Comparison of ENCODE assay signal across 20 cellular contexts in genomic region chr9:40884072-40884901, GRCh38.
A peak's percentile ranks its signal among the peaks of the same experiment; 100 is the strongest.
DNase-seq lines count a peak whose midpoint lies in the region; ATAC-seq, FAIRE-seq and TF ChIP-seq lines count a peak whose summit lies in the region.
"Had no signal": no experiment of that assay in that cellular context is flagged by ENCODE, and none has a peak within 500 bp of the region (broad histone marks: within the 10 kb centered on the region; RNA-seq: fewer than 3 reads in every experiment).

No MANE protein-coding gene starts in this region.

- H3K36me3 Mint-ChIP-seq in GM23338 (ENCODE audit: low read depth): peaks cover 70% of the 10 kb centered on the region

- TF ChIP-seq CTCF in Peyer's patch (IDR thresholded peaks at IDR 0.05) (no peak), kidney (IDR thresholded peaks at IDR 0.05; ENCODE audit: borderline replicate concordance, extremely low read depth, insufficient read depth) (no peak), GM23338 (conservative IDR thresholded peaks at IDR 0.05; ENCODE audit: low read depth in 2 of 2) (no peak)

- no peaks in the 10 kb centered on the region for H3F3A ChIP-seq in GM23338 (replicated peaks; ENCODE audit: low read depth)

- H4K20me1 ChIP-seq in GM23338 (replicated peaks; ENCODE audit: insufficient read depth): no peaks in the 10 kb centered on the region

- no peak overlapping the region for H3K4me2 ChIP-seq in GM23338
- H3K4me2 ChIP-seq: KMS-11, PC-9 had no signal

- H3K27me3 ChIP-seq in Peyer's patch (no peaks in the 10 kb centered on the region), rectal smooth muscle tissue (ENCODE audit: control insufficient read depth, insufficient read depth, low read length) (no peaks in the 10 kb centered on the region), GM23338 (ENCODE audit: insufficient read depth) (peaks cover 92% of the 10 kb centered on the region)
- H3K27me3 ChIP-seq: ascending aorta, uterus had no signal

- peaks cover 95% of the 10 kb centered on the region for H3K27me3 Mint-ChIP-seq in GM23338 (ENCODE audit: insufficient read depth, low read depth, poor library complexity)

- FAIRE-seq in kidney (lab: Jason Lieb, UNC): no peak
- FAIRE-seq: islet of Langerhans had no signal

- no peaks in the 10 kb centered on the region for H3K4me1 Mint-ChIP-seq in GM23338
- H3K4me1 Mint-ChIP-seq: nephron progenitor cell had no signal

- H3K4me3 ChIP-seq in Peyer's patch (no peak overlapping the region), kidney (ENCODE audit: low read length in 2 of 2) (no peak overlapping the region), rectal smooth muscle tissue (ENCODE audit: low read length) (peak overlapping the region; percentile 5), GM23338 (no peak overlapping the region)
- H3K4me3 ChIP-seq: ascending aorta, PC-9, SK-N-MC, uterus had no signal

- peaks cover 99% of the 10 kb centered on the region for H3K9me3 Mint-ChIP-seq in GM23338

- no peak overlapping the region for H3K9ac ChIP-seq in kidney (ENCODE audit: low read length in 2 of 2)
- H3K9ac ChIP-seq in rectal smooth muscle tissue (ENCODE audit: low read length): no peak overlapping the region
- H3K9ac ChIP-seq: KMS-11 had no signal

- no peaks in the 10 kb centered on the region for H3K4me1 ChIP-seq in Peyer's patch
- no peaks in the 10 kb centered on the region for H3K4me1 ChIP-seq in kidney (ENCODE audit: control insufficient read depth in 1 of 2, insufficient read depth in 1 of 2, low read depth in 1 of 2, low read length in 2 of 2)
- H3K4me1 ChIP-seq in rectal smooth muscle tissue (ENCODE audit: control insufficient read depth, insufficient read depth, low read length): no peaks in the 10 kb centered on the region
- H3K4me1 ChIP-seq in GM23338 (ENCODE audit: insufficient read depth): no peaks in the 10 kb centered on the region
- H3K4me1 ChIP-seq: ascending aorta, uterus had no signal

- H3K36me3 ChIP-seq in Peyer's patch (no peaks in the 10 kb centered on the region), kidney (ENCODE audit: control insufficient read depth in 1 of 2, insufficient read depth in 2 of 2, low read length in 2 of 2) (no peaks in the 10 kb centered on the region), rectal smooth muscle tissue (ENCODE audit: control insufficient read depth, insufficient read depth, low read length) (no peaks in the 10 kb centered on the region), GM23338 (ENCODE audit: insufficient read depth) (peaks cover 28% of the 10 kb centered on the region)
- H3K36me3 ChIP-seq: ascending aorta had no signal

- H3K9me2 ChIP-seq in GM23338 (ENCODE audit: insufficient read depth): 0 out of 2 replicates have a peak, but pooled peaks cover 4% of the 10 kb centered on the region

- intact Hi-C loops in kidney (cut with DNase I): no loop called here

- H3K79me2 ChIP-seq in GM23338 (replicated peaks; ENCODE audit: insufficient read depth): no peaks in the 10 kb centered on the region

- H3K27ac Mint-ChIP-seq in GM23338: no peak overlapping the region
- H3K27ac Mint-ChIP-seq: HFFc6, nephron progenitor cell had no signal

- ATAC-seq in GM23338 (no peak), HG03135 (IDR thresholded peaks at IDR 0.05; ENCODE audit: unreplicated experiment) (no peak)
- ATAC-seq: stimulated activated naive CD8-positive, alpha-beta T cell treated with anti-CD3 and anti-CD28 coated beads, Interleukin-15, Interleukin-2, amounts not matched to agents 100 U/mL and 50 U/mL, for 24 hours had no signal

- TF ChIP-seq POLR2A in Peyer's patch (IDR thresholded peaks at IDR 0.05): no peak

- H3K9me3 ChIP-seq in Peyer's patch (peaks cover 0 to 80% (median 17%) of the 10 kb centered on the region in 4 donors), kidney (ENCODE audit: control insufficient read depth in 1 of 2, low read length in 2 of 2) (peaks cover 17 to 86% of the 10 kb centered on the region in 2 donors)

- H3K4me3 Mint-ChIP-seq in GM23338: no peak overlapping the region
- H3K4me3 Mint-ChIP-seq: HFFc6, nephron progenitor cell had no signal

- H2AFZ ChIP-seq in GM23338: no peak overlapping the region
- H2AFZ ChIP-seq: PC-9 had no signal

- DNase-seq in GM03348 (ENCODE audit: low spot score) (peak; percentile 4), Peyer's patch (peak in 2 of 3 donors; percentile 43 to 48), kidney (peak; percentile 76), GM23338 (ENCODE audit: low spot score) (no peak), HUDEP-2 (lab: John Stamatoyannopoulos, UW; ENCODE audit: unreplicated experiment in 76 of 76) (no peak)
- no peak for DNase-seq in effector CD4-positive, alpha-beta T cell
- DNase-seq: HFFc6; NCI-H1417; NCI-H774; nephron progenitor cell; PC-9; stimulated activated naive CD8-positive, alpha-beta T cell treated with anti-CD3 and anti-CD28 coated beads, Interleukin-15, Interleukin-2, amounts not matched to agents 100 U/mL and 50 U/mL, for 24 hours; T-helper 9 cell; uterus had no signal

- H3K27ac ChIP-seq in Peyer's patch: no peak overlapping the region
- no peak overlapping the region for H3K27ac ChIP-seq in kidney (ENCODE audit: low read depth in 2 of 2, low read length in 2 of 2)
- no peak overlapping the region for H3K27ac ChIP-seq in rectal smooth muscle tissue (ENCODE audit: low read depth, low read length)
- no peak overlapping the region for H3K27ac ChIP-seq in GM23338 (ENCODE audit: low read depth)
- H3K27ac ChIP-seq: ascending aorta, KMS-11, PC-9, SK-N-MC, uterus had no signal

TF ChIP-seq in GM23338, 12 proteins besides CTCF, POLR2A, EP300 and RAD21 (continues in another document):
- TF ChIP-seq ZNF331 (CRISPR knock-in tag; IDR thresholded peaks at IDR 0.05; ENCODE audit: low read depth) (no peak), ZNF462 (CRISPR knock-in tag; IDR thresholded peaks at IDR 0.05) (no peak), STAT1 (IDR thresholded peaks at IDR 0.05; ENCODE audit: unreplicated experiment) (no peak)

Comparison
In these comparisons a context has a peak if more than half of its experiments do, and no peak if none do; other contexts are left out.
1. DNase-seq: peak in GM03348 (single experiment), Peyer's patch (2 of 3) and kidney (single experiment); none in GM23338 (single experiment), effector CD4-positive, alpha-beta T cell (single experiment) and HUDEP-2 (0 of 76).